ENCODE assay signal across 27 cellular contexts in the genomic region with DNA sequence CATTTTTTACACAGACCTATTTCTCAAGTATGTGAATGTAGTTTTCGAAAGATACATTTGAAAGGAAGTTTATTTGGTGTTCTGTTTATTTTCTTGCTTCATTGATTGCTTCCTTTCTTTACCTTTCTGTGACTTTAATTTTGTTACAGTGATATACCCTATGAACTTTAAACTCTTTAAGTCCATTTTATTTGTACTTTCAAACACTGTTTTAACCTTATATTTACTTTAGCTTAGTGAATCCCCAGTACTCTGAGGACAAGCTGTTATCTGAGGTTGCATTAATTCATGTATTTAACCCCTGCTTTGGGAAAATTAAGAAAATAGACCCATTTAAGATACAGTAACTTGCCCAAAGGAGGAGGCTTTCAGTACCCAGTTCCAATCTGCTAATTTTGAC.
"Had no signal": no experiment of that assay in that cellular context is flagged by ENCODE, and none has a peak within 500 bp of the region (broad histone marks: within the 10 kb centered on the region; RNA-seq: fewer than 3 reads in every experiment).

No MANE protein-coding gene starts in this region.

- H3K4me3 Mint-ChIP-seq: nephron; neural progenitor cell; stimulated activated effector memory CD8-positive, alpha-beta T cell treated with anti-CD3 and anti-CD28 coated beads, Interleukin-12 subunit alpha, Interleukin-12 subunit beta, amount 100 ng/mL, for 72 hours; stimulated activated naive B cell treated with anti-CD40 and anti-IgM and Interleukin-4, amounts not matched to agents 10 μg/mL and 1 μg/mL and 100 μg/mL, for 72 hours; stimulated activated naive CD8-positive, alpha-beta T cell treated with anti-CD3 and anti-CD28 coated beads, Interleukin-15, Interleukin-2, amounts not matched to agents 100 ng/mL and 50 ng/mL, for 24 hours had no signal

- H3K36me3 ChIP-seq: neural progenitor cell, ovary, right lobe of liver, sigmoid colon, stomach, thoracic aorta, thyroid gland, tibial nerve, upper lobe of left lung, vagina had no signal

- H3K4me1 Mint-ChIP-seq: stimulated activated effector memory CD8-positive, alpha-beta T cell treated with anti-CD3 and anti-CD28 coated beads, Interleukin-12 subunit alpha, Interleukin-12 subunit beta, amount 100 ng/mL, for 72 hours; stimulated activated naive B cell treated with anti-CD40 and anti-IgM and Interleukin-4, amounts not matched to agents 10 μg/mL and 1 μg/mL and 100 μg/mL, for 72 hours had no signal

- H3K27me3 ChIP-seq: neural progenitor cell, ovary, right lobe of liver, sigmoid colon, stomach, thyroid gland, tibial nerve, upper lobe of left lung, vagina had no signal

- FAIRE-seq: small intestine, urothelium cell line had no signal

- ATAC-seq: psoas muscle; right cardiac atrium; stimulated activated effector memory CD8-positive, alpha-beta T cell treated with anti-CD3 and anti-CD28 coated beads, Interleukin-12 subunit alpha, Interleukin-12 subunit beta, amount 100 ng/mL, for 72 hours; stimulated activated naive B cell treated with anti-CD40 and anti-IgM and Interleukin-4, amounts not matched to agents 10 μg/mL and 1 μg/mL and 100 μg/mL, for 72 hours had no signal

- H3K27ac Mint-ChIP-seq: nephron; neural progenitor cell; progenitor cell of endocrine pancreas; stimulated activated effector memory CD8-positive, alpha-beta T cell treated with anti-CD3 and anti-CD28 coated beads, Interleukin-12 subunit alpha, Interleukin-12 subunit beta, amount 100 ng/mL, for 72 hours; stimulated activated naive B cell treated with anti-CD40 and anti-IgM and Interleukin-4, amounts not matched to agents 10 μg/mL and 1 μg/mL and 100 μg/mL, for 72 hours; stimulated activated naive CD8-positive, alpha-beta T cell treated with anti-CD3 and anti-CD28 coated beads, Interleukin-15, Interleukin-2, amounts not matched to agents 100 ng/mL and 50 ng/mL, for 24 hours had no signal

- DNase-seq: occipital lobe; ovary; psoas muscle; right cardiac atrium; right lobe of liver; sigmoid colon; small intestine; stimulated activated CD4-positive, alpha-beta T cell treated with anti-CD3 and anti-CD28 coated beads, Interleukin-15, amount 100 ng/mL, for 24 hours; stimulated activated CD4-positive, alpha-beta T cell treated with anti-CD3 and anti-CD28 coated beads, Interleukin-2, amount 100 ng/mL, for 24 hours; stimulated activated CD4-positive, alpha-beta T cell treated with anti-CD3 and anti-CD28 coated beads, Interleukin-2, amount 100 ng/mL, for 48 hours; stimulated activated CD4-positive, alpha-beta T cell treated with anti-CD3 and anti-CD28 coated beads, Interleukin-4, amount 100 ng/mL, for 24 hours; stimulated activated naive B cell treated with anti-CD40 and anti-IgM and Interleukin-4, amounts not matched to agents 10 μg/mL and 1 μg/mL and 100 μg/mL, for 72 hours; stimulated activated naive CD4-positive, alpha-beta T cell treated with Interleukin-2 at 50 U/mL for 16 hours; stomach; thyroid gland; trophoblast cell; upper lobe of left lung had no signal

- H3K4me3 ChIP-seq: neural progenitor cell, ovary, psoas muscle, right lobe of liver, sigmoid colon, stomach, thoracic aorta, thyroid gland, tibial nerve, upper lobe of left lung, vagina had no signal

- H3K9me3 ChIP-seq: ovary, psoas muscle, right lobe of liver, sigmoid colon, stomach, thoracic aorta, thyroid gland, tibial nerve, upper lobe of left lung, vagina had no signal

- H2AFZ ChIP-seq: neural progenitor cell, parathyroid adenoma had no signal

- H3K4me2 ChIP-seq: neural progenitor cell had no signal

- H3K9ac ChIP-seq: neural progenitor cell, parathyroid adenoma had no signal

- H3K4me1 ChIP-seq: neural progenitor cell, parathyroid adenoma, psoas muscle, sigmoid colon, stomach, thyroid gland, tibial nerve, upper lobe of left lung, vagina had no signal

- H3K27me3 Mint-ChIP-seq: progenitor cell of endocrine pancreas; stimulated activated naive B cell treated with anti-CD40 and anti-IgM and Interleukin-4, amounts not matched to agents 10 μg/mL and 1 μg/mL and 100 μg/mL, for 72 hours; stimulated activated naive CD8-positive, alpha-beta T cell treated with anti-CD3 and anti-CD28 coated beads, Interleukin-15, Interleukin-2, amounts not matched to agents 100 ng/mL and 50 ng/mL, for 24 hours had no signal

- H3K36me3 Mint-ChIP-seq: neural progenitor cell; stimulated activated effector memory CD8-positive, alpha-beta T cell treated with anti-CD3 and anti-CD28 coated beads, Interleukin-12 subunit alpha, Interleukin-12 subunit beta, amount 100 ng/mL, for 72 hours had no signal

- H3K79me2 ChIP-seq: parathyroid adenoma had no signal

- H3K27ac ChIP-seq: neural progenitor cell, ovary, parathyroid adenoma, psoas muscle, right lobe of liver, sigmoid colon, stomach, thoracic aorta, thyroid gland, tibial nerve, upper lobe of left lung, vagina had no signal

- H3K9me3 Mint-ChIP-seq: nephron; neural progenitor cell; stimulated activated naive B cell treated with anti-CD40 and anti-IgM and Interleukin-4, amounts not matched to agents 10 μg/mL and 1 μg/mL and 100 μg/mL, for 72 hours; stimulated activated naive CD8-positive, alpha-beta T cell treated with anti-CD3 and anti-CD28 coated beads, Interleukin-15, Interleukin-2, amounts not matched to agents 100 ng/mL and 50 ng/mL, for 24 hours had no signal
